In genomic region chr22:25141994-25142620, GRCh38 we compare ENCODE assay signal across 30 cellular contexts. TPM values are rescaled to one million over a fixed set of nuclear protein-coding genes. Genes with fewer than 3 reads are reported as not detected.
DNase-seq lines count a peak whose midpoint lies in the region; ATAC-seq and TF ChIP-seq lines count a peak whose summit lies in the region.
"Had no signal": no experiment of that assay in that cellular context is flagged by ENCODE, and none has a peak within 500 bp of the region (broad histone marks: within the 10 kb centered on the region; RNA-seq: fewer than 3 reads in every experiment).

No MANE protein-coding gene starts in this region.

- WGBS in neuronal stem cell (ENCODE audit: extremely low coverage in 2 of 2, insufficient read length in 2 of 2, insufficient replicate concordance in 1 of 2), 2 donors = no CpG with 5 or more reads among the region's 9 CpGs

- ATAC-seq in GM23338 = peak; percentile 88
- no peak for ATAC-seq in HG03280 (IDR thresholded peaks at IDR 0.05; ENCODE audit: unreplicated experiment)
- ATAC-seq: activated CD4-positive, alpha-beta T cell treated with anti-CD3 and anti-CD28 coated beads for 36 hours; activated T-cell treated with anti-CD3 and anti-CD28 coated beads, Interleukin-2, amount 50 U/mL, for 72 hours; CD8-positive, alpha-beta T cell; left ventricle myocardium superior; stimulated activated naive B cell treated with anti-CD40 and anti-IgM and Interleukin-4, amounts not matched to agents 10 μg/mL and 1 μg/mL and 100 μg/mL, for 72 hours had no signal

- H3K23ac ChIP-seq in neuronal stem cell (ENCODE audit: low read depth, low read length, poor library complexity) = no peak overlapping the region

- H3F3A ChIP-seq in GM23338 (replicated peaks; ENCODE audit: low read depth) = no peaks in the 10 kb centered on the region

- no peak overlapping the region for H2BK5ac ChIP-seq in neuronal stem cell (ENCODE audit: low read length)

- no peak overlapping the region for H3K4me3 Mint-ChIP-seq in GM23338
- no peak overlapping the region for H3K4me3 Mint-ChIP-seq in brain
- H3K4me3 Mint-ChIP-seq: activated CD4-positive, alpha-beta T cell treated with anti-CD3 and anti-CD28 coated beads for 36 hours; activated T-cell treated with anti-CD3 and anti-CD28 coated beads, Interleukin-2, amount 50 U/mL, for 72 hours; CD8-positive, alpha-beta T cell; central memory CD8-positive, alpha-beta T cell; stimulated activated naive B cell treated with anti-CD40 and anti-IgM and Interleukin-4, amounts not matched to agents 10 μg/mL and 1 μg/mL and 100 μg/mL, for 72 hours had no signal

- no peak overlapping the region for H4K8ac ChIP-seq in neuronal stem cell (ENCODE audit: low read depth, low read length)

- H3K27ac ChIP-seq in GM23338 (ENCODE audit: low read depth) (no peak overlapping the region), neuronal stem cell (replicated peaks; ENCODE audit: low read length) (no peak overlapping the region)
- H3K27ac ChIP-seq: KMS-11, neutrophil, prostate gland had no signal

- no peak overlapping the region for H2AFZ ChIP-seq in GM23338
- no peak overlapping the region for H2AFZ ChIP-seq in neuronal stem cell (ENCODE audit: low read length)

- no peak overlapping the region for H4K91ac ChIP-seq in neuronal stem cell (ENCODE audit: low read depth, low read length, poor library complexity)

- peaks cover 8% of the 10 kb centered on the region for H3K4me1 Mint-ChIP-seq in GM23338
- H3K4me1 Mint-ChIP-seq in brain = peaks cover 72% of the 10 kb centered on the region
- H3K4me1 Mint-ChIP-seq: activated CD4-positive, alpha-beta T cell treated with anti-CD3 and anti-CD28 coated beads for 36 hours; stimulated activated naive B cell treated with anti-CD40 and anti-IgM and Interleukin-4, amounts not matched to agents 10 μg/mL and 1 μg/mL and 100 μg/mL, for 72 hours had no signal

- no peak overlapping the region for H3K4me3 ChIP-seq in GM23338
- no peak overlapping the region for H3K4me3 ChIP-seq in neuronal stem cell (ENCODE audit: low read length in 2 of 2)
- H3K4me3 ChIP-seq: dorsolateral prefrontal cortex, prostate gland, smooth muscle cell, thoracic aorta had no signal

- no peaks in the 10 kb centered on the region for H3K4me1 ChIP-seq in GM23338 (ENCODE audit: insufficient read depth)
- peaks cover 4 to 5% of the 10 kb centered on the region in 2 donors for H3K4me1 ChIP-seq in neuronal stem cell (ENCODE audit: control insufficient read depth in 2 of 2, insufficient read depth in 1 of 2, low read depth in 1 of 2, low read length in 2 of 2)
- H3K4me1 ChIP-seq: prostate gland had no signal

- H4K20me1 ChIP-seq in GM23338 (replicated peaks; ENCODE audit: insufficient read depth) = peaks cover 4% of the 10 kb centered on the region

- H3K27me3 ChIP-seq in GM23338 (ENCODE audit: insufficient read depth) (no peaks in the 10 kb centered on the region), neuronal stem cell (ENCODE audit: control insufficient read depth in 3 of 3, insufficient read depth in 3 of 3, low read depth in 1 of 3, low read length in 3 of 3) (no peaks in the 10 kb centered on the region)
- H3K27me3 ChIP-seq: dorsolateral prefrontal cortex, neutrophil had no signal

- H3K27me3 Mint-ChIP-seq in GM23338 (ENCODE audit: insufficient read depth, low read depth, poor library complexity) = peaks cover 2% of the 10 kb centered on the region
- H3K27me3 Mint-ChIP-seq in brain = no peaks in the 10 kb centered on the region
- H3K27me3 Mint-ChIP-seq: activated CD4-positive, alpha-beta T cell treated with anti-CD3 and anti-CD28 coated beads for 36 hours; central memory CD8-positive, alpha-beta T cell; stimulated activated naive B cell treated with anti-CD40 and anti-IgM and Interleukin-4, amounts not matched to agents 10 μg/mL and 1 μg/mL and 100 μg/mL, for 72 hours had no signal

- H3K9me2 ChIP-seq in GM23338 (ENCODE audit: insufficient read depth) = no peaks in the 10 kb centered on the region

- H3K4me2 ChIP-seq in GM23338 (no peak overlapping the region), neuronal stem cell (ENCODE audit: insufficient read depth, low read length, poor library complexity, severe bottlenecking) (no peak overlapping the region)
- H3K4me2 ChIP-seq: KMS-11, smooth muscle cell had no signal

- TF ChIP-seq CTCF in GM23338 (conservative IDR thresholded peaks at IDR 0.05; ENCODE audit: low read depth in 2 of 2) = no peak
- TF ChIP-seq CTCF in brain (conservative IDR thresholded peaks at IDR 0.05) = no peak

- H3K9me3 Mint-ChIP-seq in GM23338 (peaks cover 3% of the 10 kb centered on the region; the same call in 1 of the 3 replicates), brain (peaks cover 0 to 6% (median 0%) of the 10 kb centered on the region in 5 experiments)
- H3K9me3 Mint-ChIP-seq: activated T-cell treated with anti-CD3 and anti-CD28 coated beads, Interleukin-2, amount 50 U/mL, for 72 hours; CD8-positive, alpha-beta T cell; central memory CD8-positive, alpha-beta T cell; stimulated activated naive B cell treated with anti-CD40 and anti-IgM and Interleukin-4, amounts not matched to agents 10 μg/mL and 1 μg/mL and 100 μg/mL, for 72 hours had no signal

- peak; percentile 78 for DNase-seq in GM23338 (ENCODE audit: low spot score)
- peak; percentile 5 for DNase-seq in HT1080 (ENCODE audit: low read depth)
- peak; percentile 48 for DNase-seq in retina
- DNase-seq in NCI-H526 (lab: John Stamatoyannopoulos, UW) = no peak
- DNase-seq in neuronal stem cell (ENCODE audit: low spot score) = no peak
- DNase-seq: activated CD4-positive, alpha-beta T cell treated with anti-CD3 and anti-CD28 coated beads for 36 hours; activated naive CD4-positive, alpha-beta T cell treated with anti-CD3 and anti-CD28 coated beads, Interleukin-2, amount 50 U/mL, for 16 hours; activated T-cell treated with anti-CD3 and anti-CD28 coated beads, Interleukin-2, amount 50 U/mL, for 72 hours; CD8-positive, alpha-beta T cell; dorsolateral prefrontal cortex; GDM1; left ventricle myocardium superior; MV-4-11; NCI-H2029 treated with DMSO at 0.1 percent for 48 hours; NCI-H510A treated with DMSO at 0.1 percent for 48 hours; Right ventricle myocardium superior; stimulated activated naive B cell treated with anti-CD40 and anti-IgM and Interleukin-4, amounts not matched to agents 10 μg/mL and 1 μg/mL and 100 μg/mL, for 72 hours; T-helper 1 cell had no signal

- no peaks in the 10 kb centered on the region for H3K36me3 ChIP-seq in GM23338 (ENCODE audit: insufficient read depth)
- no peaks in the 10 kb centered on the region for H3K36me3 ChIP-seq in neuronal stem cell (replicated peaks in 1 of 2; ENCODE audit: control insufficient read depth in 2 of 2, insufficient read depth in 2 of 2, low read length in 2 of 2)
- H3K36me3 ChIP-seq: neutrophil, prostate gland, thoracic aorta had no signal

- H2BK12ac ChIP-seq in neuronal stem cell (ENCODE audit: low read length) = no peak overlapping the region

- H2BK120ac ChIP-seq in neuronal stem cell (ENCODE audit: low read depth, low read length) = no peak overlapping the region

- H3K4ac ChIP-seq in neuronal stem cell (ENCODE audit: low read length) = no peak overlapping the region

- H3K9me3 ChIP-seq in neuronal stem cell (replicated peaks in 1 of 2; ENCODE audit: control insufficient read depth in 2 of 2, insufficient read depth in 1 of 2, low read depth in 1 of 2, low read length in 2 of 2) = peaks cover 0 to 2% of the 10 kb centered on the region in 2 donors
- H3K9me3 ChIP-seq: neutrophil, prostate gland, thoracic aorta had no signal

- H3K36me3 Mint-ChIP-seq in GM23338 (ENCODE audit: low read depth) = no peaks in the 10 kb centered on the region
- H3K36me3 Mint-ChIP-seq in brain = peaks cover 12% of the 10 kb centered on the region
- H3K36me3 Mint-ChIP-seq: stimulated activated naive B cell treated with anti-CD40 and anti-IgM and Interleukin-4, amounts not matched to agents 10 μg/mL and 1 μg/mL and 100 μg/mL, for 72 hours had no signal

- H3K79me1 ChIP-seq in neuronal stem cell (ENCODE audit: low read depth, low read length) = no peaks in the 10 kb centered on the region

- H3K27ac Mint-ChIP-seq in GM23338 = no peak overlapping the region
- H3K27ac Mint-ChIP-seq in brain = peak overlapping the region; percentile 11 to 86 (median 72)
- H3K27ac Mint-ChIP-seq: activated CD4-positive, alpha-beta T cell treated with anti-CD3 and anti-CD28 coated beads for 36 hours; activated T-cell treated with anti-CD3 and anti-CD28 coated beads, Interleukin-2, amount 50 U/mL, for 72 hours; CD8-positive, alpha-beta T cell; stimulated activated naive B cell treated with anti-CD40 and anti-IgM and Interleukin-4, amounts not matched to agents 10 μg/mL and 1 μg/mL and 100 μg/mL, for 72 hours had no signal

- H3K18ac ChIP-seq in neuronal stem cell (ENCODE audit: low read length) = no peak overlapping the region

- H2AK5ac ChIP-seq in neuronal stem cell (ENCODE audit: low read depth, low read length) = no peak overlapping the region

- no peak overlapping the region for H2BK15ac ChIP-seq in neuronal stem cell (ENCODE audit: low read length)

- H3K79me2 ChIP-seq in GM23338 (replicated peaks; ENCODE audit: insufficient read depth) = no peaks in the 10 kb centered on the region; the same call in 1 of the 2 replicates

- no peak overlapping the region for H3K9ac ChIP-seq in neuronal stem cell (ENCODE audit: low read depth, low read length, poor library complexity)
- H3K9ac ChIP-seq: KMS-11 had no signal

- no peak overlapping the region for H3K14ac ChIP-seq in neuronal stem cell (ENCODE audit: low read length)

TF ChIP-seq in GM23338, 12 proteins besides CTCF, POLR2A, EP300 and RAD21 (continues in another document):
- TF ChIP-seq STAT1 (IDR thresholded peaks at IDR 0.05; ENCODE audit: unreplicated experiment) (no peak), EZH2phosphoT487 (IDR thresholded peaks at IDR 0.05; ENCODE audit: unreplicated experiment) (no peak), ETS1 (IDR thresholded peaks at IDR 0.05) (no peak), ZNF331 (CRISPR knock-in tag; IDR thresholded peaks at IDR 0.05; ENCODE audit: low read depth) (no peak)

RNA-seq across cellular contexts. Expression of gene CRYBB3, which starts 57.6 kb away (rescaled TPM):
- 0.28 TPM in 1 of 2 replicates, not detected in the other for total RNA-seq in GM23338 (2014; rRNA removed; shearing (Covaris generic))
- polyA plus RNA-seq in GM23338 (2016; fragmentation: Nextera tagmentation; extraction: Ambion mirVana) (0.52 TPM in 1 of 2 replicates, not detected in the other), brain (ENCODE audit: insufficient read depth, low read depth, low replicate concordance) (not detected)
- total RNA-seq in HT1080 (2014; rRNA removed; shearing (Covaris generic)) = not detected in 2 replicates
- polyA plus RNA-seq in HT1080 (2015; cell fraction: cytosol; rRNA removed) = 0.24 TPM in 2 replicates
- 0.87 and 1.0 TPM in 2 replicates for polyA plus RNA-seq in HT1080 (2015; cell fraction: nucleus; rRNA removed)
- polyA plus RNA-seq in neuronal stem cell (2013, experiment 1 of 2) = 0.04 TPM
- not detected for polyA plus RNA-seq in neuronal stem cell (2013, experiment 2 of 2)
- total RNA-seq: CD8-positive, alpha-beta T cell; epithelial cell of proximal tubule; fibroblast of villous mesenchyme; left ventricle myocardium superior; mononuclear cell; OCI-LY7; Right ventricle myocardium superior; smooth muscle cell had no signal
- polyA plus RNA-seq: smooth muscle cell had no signal

Comparison
In these comparisons a context has a peak if more than half of its experiments do, and no peak if none do; other contexts are left out.
1. DNase-seq: peak in GM23338 (single experiment), HT1080 (single experiment) and retina (single experiment); none in NCI-H526 (0 of 2) and neuronal stem cell (single experiment).